Comparison of ENCODE assay signal across 2 cellular contexts in genomic region chr19:38288127-38288855, GRCh38.
TF ChIP-seq lines count a peak whose summit lies in the region.

No MANE protein-coding gene starts in this region.

TF ChIP-seq in SK-N-SH, 30 proteins besides CTCF, POLR2A, EP300 and RAD21:
- TF ChIP-seq ZBTB33 (IDR thresholded peaks at IDR 0.05; ENCODE audit: borderline replicate concordance, low read depth) = no peak
- TF ChIP-seq MXI1 (IDR thresholded peaks at IDR 0.05; ENCODE audit: low read depth, low read length) = no peak
- TF ChIP-seq RCOR1 (IDR thresholded peaks at IDR 0.05; ENCODE audit: low read length) = no peak
- TF ChIP-seq SMC3 (IDR thresholded peaks at IDR 0.05; ENCODE audit: low read depth, low read length) = no peak
- no peak for TF ChIP-seq USF2 (IDR thresholded peaks at IDR 0.05; ENCODE audit: borderline replicate concordance, low read depth, low read length)
- no peak for TF ChIP-seq NFIC (IDR thresholded peaks at IDR 0.05; ENCODE audit: borderline replicate concordance)
- no peak for TF ChIP-seq RFX5 (IDR thresholded peaks at IDR 0.05; ENCODE audit: low read length)
- TF ChIP-seq MEF2A (IDR thresholded peaks at IDR 0.05; ENCODE audit: borderline replicate concordance, low read depth) = no peak
- TF ChIP-seq TEAD4 (IDR thresholded peaks at IDR 0.05; ENCODE audit: borderline replicate concordance, insufficient read depth) = no peak
- no peak for TF ChIP-seq ELF1 (IDR thresholded peaks at IDR 0.05)
- no peak for TF ChIP-seq NRF1 (IDR thresholded peaks at IDR 0.05; ENCODE audit: low read depth, low read length)
- no peak for TF ChIP-seq POLR2AphosphoS5 (IDR thresholded peaks at IDR 0.05; ENCODE audit: low read depth, low read length)
- no peak for TF ChIP-seq SIN3A (IDR thresholded peaks at IDR 0.05; ENCODE audit: borderline replicate concordance, low read depth, low read length)
- no peak for TF ChIP-seq MAX (IDR thresholded peaks at IDR 0.05; ENCODE audit: low read depth)
- TF ChIP-seq GABPA (IDR thresholded peaks at IDR 0.05; ENCODE audit: low read depth) = no peak
- no peak for TF ChIP-seq GATA2 (CRISPR knock-in tag; IDR thresholded peaks at IDR 0.05)
- no peak for TF ChIP-seq TCF12 (IDR thresholded peaks at IDR 0.05)
- TF ChIP-seq PBX3 (IDR thresholded peaks at IDR 0.05) = no peak
- TF ChIP-seq FOSL2 (IDR thresholded peaks at IDR 0.05; ENCODE audit: borderline replicate concordance, low read depth) = no peak
- TF ChIP-seq EZH2phosphoT487 (IDR thresholded peaks at IDR 0.05; ENCODE audit: borderline replicate concordance, low read depth) = no peak

TF ChIP-seq in SK-N-SH treated with all-trans-retinoic acid at 6 μM for 48 hours, 23 proteins besides CTCF, POLR2A, EP300 and RAD21 (continued from another document):
- TF ChIP-seq CSRNP3 (CRISPR knock-in tag; IDR thresholded peaks at IDR 0.05) (no peak), GLIS3 (CRISPR knock-in tag; IDR thresholded peaks at IDR 0.05) (no peak), ZNF8 (CRISPR knock-in tag; IDR thresholded peaks at IDR 0.05) (no peak), ARNTL (CRISPR knock-in tag; IDR thresholded peaks at IDR 0.05; ENCODE audit: borderline replicate concordance, low read depth) (no peak), TCF4 (CRISPR knock-in tag; IDR thresholded peaks at IDR 0.05; ENCODE audit: borderline replicate concordance) (no peak), SNAI2 (CRISPR knock-in tag; IDR thresholded peaks at IDR 0.05) (no peak), PATZ1 (CRISPR knock-in tag; IDR thresholded peaks at IDR 0.05; ENCODE audit: borderline replicate concordance) (no peak), POU6F1 (CRISPR knock-in tag; IDR thresholded peaks at IDR 0.05; ENCODE audit: borderline replicate concordance, low read depth) (no peak)
